ENCODE assay signal across 10 cellular contexts in the genomic region with DNA sequence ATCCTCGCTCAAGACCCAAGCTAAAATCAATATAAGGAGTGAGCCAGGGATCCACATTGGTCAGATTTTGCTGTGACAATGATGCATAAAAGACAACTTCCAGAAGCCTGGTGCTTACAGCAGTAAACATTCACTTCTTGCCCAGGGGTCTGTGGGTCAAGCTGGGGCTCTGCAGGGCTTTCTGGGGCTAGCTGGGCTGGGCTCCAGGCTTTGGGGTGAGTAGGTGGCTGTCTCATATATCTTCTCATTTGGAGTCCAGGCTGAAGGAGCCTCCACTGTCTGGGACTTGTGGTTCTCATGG. TPM values are rescaled to one million over a fixed set of nuclear protein-coding genes. Genes with fewer than 3 reads are reported as not detected.
A peak's percentile ranks its signal among the peaks of the same experiment; 100 is the strongest.
DNase-seq lines count a peak whose midpoint lies in the region; ATAC-seq, FAIRE-seq and TF ChIP-seq lines count a peak whose summit lies in the region.
"Had no signal": no experiment of that assay in that cellular context is flagged by ENCODE, and none has a peak within 500 bp of the region (broad histone marks: within the 10 kb centered on the region; RNA-seq: fewer than 3 reads in every experiment).

No MANE protein-coding gene starts in this region.

- H3K36me3 ChIP-seq in keratinocyte (ENCODE audit: control insufficient read depth in 2 of 2, extremely low read depth in 1 of 2, insufficient read depth in 2 of 2, low read length in 2 of 2) (no peaks in the 10 kb centered on the region), stomach (no peaks in the 10 kb centered on the region)

- H3K27me3 ChIP-seq in keratinocyte (ENCODE audit: control insufficient read depth, extremely low read depth, insufficient read depth, low read length) (no peaks in the 10 kb centered on the region), stomach (no peaks in the 10 kb centered on the region)

- H3K4me1 ChIP-seq in keratinocyte (ENCODE audit: control insufficient read depth, extremely low read depth, insufficient read depth, low read length): peaks cover 34% of the 10 kb centered on the region
- H3K4me1 ChIP-seq in stomach: peaks cover 42 to 52% (median 46%) of the 10 kb centered on the region in 4 donors

- peak overlapping the region; percentile 24 for H2AFZ ChIP-seq in keratinocyte (ENCODE audit: control insufficient read depth, low read length)

- POLR2A ChIA-PET in activated CD4-positive, alpha-beta T cell treated with anti-CD3 and anti-CD28 coated beads for 36 hours (lab: Charles Lee): no interaction called here

- no peak for TF ChIP-seq EP300 in stomach (IDR thresholded peaks at IDR 0.05)

- intact Hi-C loops in activated CD4-positive, alpha-beta T cell treated with anti-CD3 and anti-CD28 coated beads for 36 hours (cut with DNase I, micrococcal nuclease): loop anchor here (1.0 to 5.0 kb wide), 5 partner anchors 26 to 155 kb away; a partner anchor contains a TSS
- intact Hi-C loops in activated T-helper 2 cell treated with anti-CD3 and anti-CD28 coated beads, Interferon-gamma antibody, Interleukin-2, Interleukin-4, amounts not matched to agents 10 μg/mL and 5 μg/mL and 100 μg/mL, durations not matched to agents 14 hours and 24 hours and 36 hours (cut with micrococcal nuclease): loop anchor here (1.0 to 5.0 kb wide), 6 partner anchors 26 to 155 kb away; a partner anchor contains a TSS
- intact Hi-C loops in stomach (cut with DNase I; ENCODE audit: low total_unique reads): no loop called here

- H3K27ac ChIP-seq in keratinocyte (ENCODE audit: control insufficient read depth, insufficient read depth, low read length) (peak overlapping the region; percentile 99), stomach (peak overlapping the region; percentile 80 to 94 (median 91))

- no peaks in the 10 kb centered on the region for H3K27me3 Mint-ChIP-seq in activated CD4-positive, alpha-beta T cell treated with anti-CD3 and anti-CD28 coated beads for 36 hours
- H3K27me3 Mint-ChIP-seq in activated T-helper 2 cell treated with anti-CD3 and anti-CD28 coated beads, Interferon-gamma antibody, Interleukin-2, Interleukin-4, amounts not matched to agents 10 μg/mL and 5 μg/mL and 100 μg/mL, durations not matched to agents 14 hours and 24 hours and 36 hours (ENCODE audit: low read depth): no peaks in the 10 kb centered on the region

- no peaks in the 10 kb centered on the region for H3K9me3 Mint-ChIP-seq in activated CD4-positive, alpha-beta T cell treated with anti-CD3 and anti-CD28 coated beads for 36 hours (ENCODE audit: low read depth)
- H3K9me3 Mint-ChIP-seq in activated T-helper 2 cell treated with anti-CD3 and anti-CD28 coated beads, Interferon-gamma antibody, Interleukin-2, Interleukin-4, amounts not matched to agents 10 μg/mL and 5 μg/mL and 100 μg/mL, durations not matched to agents 14 hours and 24 hours and 36 hours: peaks cover 3% of the 10 kb centered on the region

- dilution Hi-C loops in keratinocyte (cut with MboI; ENCODE audit: extremely low pct_ligation_motif_present, low sequenced_read_pairs): no loop called here

- 89 to 94% (median 93%) methylated on average over 1 of the region's 1 CpG for WGBS in stomach, 5 donors

- H3K36me3 Mint-ChIP-seq in activated CD4-positive, alpha-beta T cell treated with anti-CD3 and anti-CD28 coated beads for 36 hours (ENCODE audit: low read depth): no peaks in the 10 kb centered on the region
- H3K36me3 Mint-ChIP-seq in activated T-helper 2 cell treated with anti-CD3 and anti-CD28 coated beads, Interferon-gamma antibody, Interleukin-2, Interleukin-4, amounts not matched to agents 10 μg/mL and 5 μg/mL and 100 μg/mL, durations not matched to agents 14 hours and 24 hours and 36 hours (ENCODE audit: low read depth): peaks cover 7% of the 10 kb centered on the region

- peak overlapping the region; percentile 88 for H3K9ac ChIP-seq in keratinocyte (ENCODE audit: control insufficient read depth, extremely low read depth, insufficient read depth, low read length)

- no peak for DNase-seq in activated CD4-positive, alpha-beta T cell treated with anti-CD3 and anti-CD28 coated beads for 36 hours
- no peak for DNase-seq in activated CD4-positive, alpha-beta T cell treated with anti-CD3 and anti-CD28 coated beads, Interleukin-2, amount 50 U/mL, for 48 hours
- no peak for DNase-seq in activated T-helper 2 cell treated with anti-CD3 and anti-CD28 coated beads, Interferon-gamma antibody, Interleukin-2, Interleukin-4, amounts not matched to agents 10 μg/mL and 5 μg/mL and 100 μg/mL, durations not matched to agents 14 hours and 24 hours and 36 hours (ENCODE audit: low spot score)
- DNase-seq in keratinocyte (ENCODE audit: low read depth, low spot score): no peak
- no peak for DNase-seq in stomach
- DNase-seq in NOMO-1 treated with DMSO at 0.1 percent for 48 hours (lab: John Stamatoyannopoulos, UW; ENCODE audit: unreplicated experiment): no peak
- DNase-seq in SKM-1 treated with dmso at 0.1 percent for 144 hours (lab: John Stamatoyannopoulos, UW; ENCODE audit: unreplicated experiment): no peak

- no peak for FAIRE-seq in keratinocyte (lab: Jason Lieb, UNC)
- FAIRE-seq: A204.1, endometrium had no signal

- H3K79me2 ChIP-seq in keratinocyte (ENCODE audit: control insufficient read depth, insufficient read depth, low read length): no peaks in the 10 kb centered on the region

- TF ChIP-seq POLR2A in stomach (IDR thresholded peaks at IDR 0.05): no peak

- TF ChIP-seq CTCF in keratinocyte (optimal IDR thresholded peaks at IDR 0.05 in 1 of 3, IDR thresholded peaks at IDR 0.05 in 1 of 3, conservative IDR thresholded peaks at IDR 0.05 in 1 of 3; ENCODE audit: extremely low read depth in 1 of 3, insufficient read depth in 2 of 3, low read length in 3 of 3): no peak
- no peak for TF ChIP-seq CTCF in stomach (IDR thresholded peaks at IDR 0.05)

- peak overlapping the region in 2 of 3 experiments; percentile 7 to 55 for H3K4me3 ChIP-seq in keratinocyte (ENCODE audit: control insufficient read depth in 2 of 3, extremely low read depth in 1 of 3, insufficient read depth in 2 of 3, low read depth in 1 of 3, low read length in 3 of 3)
- peak overlapping the region in 1 of 4 donors; percentile 21 for H3K4me3 ChIP-seq in stomach

- no peaks in the 10 kb centered on the region for H4K20me1 ChIP-seq in keratinocyte (ENCODE audit: control insufficient read depth, extremely low read depth, insufficient read depth, low read length)

- H3K4me3 Mint-ChIP-seq in activated CD4-positive, alpha-beta T cell treated with anti-CD3 and anti-CD28 coated beads for 36 hours: no peak overlapping the region
- peak overlapping the region; percentile 34 for H3K4me3 Mint-ChIP-seq in activated T-helper 2 cell treated with anti-CD3 and anti-CD28 coated beads, Interferon-gamma antibody, Interleukin-2, Interleukin-4, amounts not matched to agents 10 μg/mL and 5 μg/mL and 100 μg/mL, durations not matched to agents 14 hours and 24 hours and 36 hours (ENCODE audit: low read depth)

- CTCF ChIA-PET in activated CD4-positive, alpha-beta T cell treated with anti-CD3 and anti-CD28 coated beads for 36 hours (lab: Charles Lee): interaction anchor here (0.6 to 4.4 kb wide), 4 partner anchors 9 to 131 kb away, joined by 3 to 29 read pairs (median 7); no protein-coding TSS in a partner anchor

- H3K9me3 ChIP-seq in keratinocyte (ENCODE audit: control insufficient read depth, low read depth, low read length) (peaks cover 3% of the 10 kb centered on the region), stomach (no peaks in the 10 kb centered on the region)

- H3K4me1 Mint-ChIP-seq in activated CD4-positive, alpha-beta T cell treated with anti-CD3 and anti-CD28 coated beads for 36 hours: peaks cover 32% of the 10 kb centered on the region
- H3K4me1 Mint-ChIP-seq in activated T-helper 2 cell treated with anti-CD3 and anti-CD28 coated beads, Interferon-gamma antibody, Interleukin-2, Interleukin-4, amounts not matched to agents 10 μg/mL and 5 μg/mL and 100 μg/mL, durations not matched to agents 14 hours and 24 hours and 36 hours (ENCODE audit: low read depth): peaks cover 38% of the 10 kb centered on the region

- ATAC-seq in activated CD4-positive, alpha-beta T cell treated with anti-CD3 and anti-CD28 coated beads for 36 hours: no peak
- no peak for ATAC-seq in HG03565 (IDR thresholded peaks at IDR 0.05; ENCODE audit: unreplicated experiment)

- H3K9me1 ChIP-seq in keratinocyte (ENCODE audit: control insufficient read depth, extremely low read depth, insufficient read depth, low read length): no peaks in the 10 kb centered on the region

- H3K27ac Mint-ChIP-seq in activated CD4-positive, alpha-beta T cell treated with anti-CD3 and anti-CD28 coated beads for 36 hours: peak overlapping the region; percentile 89
- peak overlapping the region; percentile 94 for H3K27ac Mint-ChIP-seq in activated T-helper 2 cell treated with anti-CD3 and anti-CD28 coated beads, Interferon-gamma antibody, Interleukin-2, Interleukin-4, amounts not matched to agents 10 μg/mL and 5 μg/mL and 100 μg/mL, durations not matched to agents 14 hours and 24 hours and 36 hours

- H3K4me2 ChIP-seq in keratinocyte (ENCODE audit: control insufficient read depth, extremely low read depth, insufficient read depth, low read depth, low read length): peak overlapping the region; percentile 84

RNA-seq across cellular contexts. Expression of a gene that starts 25.8 kb away (rescaled TPM):
- total RNA-seq in activated CD4-positive, alpha-beta T cell treated with anti-CD3 and anti-CD28 coated beads for 36 hours: 100 to 1,000 TPM; 111 to 124 TPM
- total RNA-seq in activated T-helper 2 cell treated with anti-CD3 and anti-CD28 coated beads, Interferon-gamma antibody, Interleukin-2, Interleukin-4, amounts not matched to agents 10 μg/mL and 5 μg/mL and 100 μg/mL, durations not matched to agents 14 hours and 24 hours and 36 hours: 116 and 118 TPM in 2 replicates
- 13.8 to 25.2 TPM (median 20.4 TPM) in 3 replicates for polyA plus RNA-seq in keratinocyte
- 249 TPM for polyA plus RNA-seq in keratinocyte (2011; ENCODE audit: low read depth)
- 15.7 and 22.8 TPM in 2 replicates for polyA plus RNA-seq in keratinocyte (2011; cell fraction: cytosol; rRNA removed)
- polyA plus RNA-seq in keratinocyte (2011; cell fraction: nucleus; rRNA removed): 30.5 and 40.4 TPM in 2 replicates
- 58.4 and 64.0 TPM in 2 replicates for polyA plus RNA-seq in keratinocyte (2012; ENCODE audit: low replicate concordance)
- 7.4 to 27.4 TPM (median 7.8 TPM) in 3 replicates for polyA minus RNA-seq in keratinocyte
- 16.5 TPM for polyA minus RNA-seq in keratinocyte (2011; cell fraction: cytosol; rRNA and poly(A)+ RNA removed)
- 14.8 and 40.6 TPM in 2 replicates for polyA minus RNA-seq in keratinocyte (2011; cell fraction: nucleus; rRNA and poly(A)+ RNA removed)
- 10 to 100 TPM; 14.8 to 46.2 (median 19.6) TPM for total RNA-seq in stomach
- polyA plus RNA-seq in stomach: 10 to 100 TPM; 18.0 to 24.0 (median 23.8) TPM
